In genomic region chr2:215876139-215876936, GRCh38 we compare ENCODE assay signal across 27 cellular contexts.
"Had no signal": no experiment of that assay in that cellular context is flagged by ENCODE, and none has a peak within 500 bp of the region (broad histone marks: within the 10 kb centered on the region; RNA-seq: fewer than 3 reads in every experiment).

No MANE protein-coding gene starts in this region.

- H3K4me2 ChIP-seq: neural progenitor cell had no signal

- ATAC-seq: esophagus mucosa; gastrocnemius medialis; heart left ventricle; left colon; left ventricle myocardium superior; lower lobe of right lung; mucosa of descending colon; natural killer cell treated with Interleukin-12 subunit alpha and Interleukin-12 subunit beta and Interleukin-15 and Interleukin-18, amount 100 ng/mL, for 72 hours; sciatic nerve; stimulated activated effector memory CD8-positive, alpha-beta T cell treated with anti-CD3 and anti-CD28 coated beads, Interleukin-12 subunit alpha, Interleukin-12 subunit beta, amount 100 ng/mL, for 72 hours; upper lobe of right lung had no signal

- H3K27ac ChIP-seq: dorsolateral prefrontal cortex, epithelial cell of prostate, gastrocnemius medialis, heart left ventricle, lower lobe of right lung, neural progenitor cell, parathyroid adenoma, testis, tibial artery, upper lobe of right lung, uterus had no signal

- H3K4me1 ChIP-seq: heart left ventricle, neural progenitor cell, parathyroid adenoma, testis, upper lobe of right lung, uterus had no signal

- H3K4me3 ChIP-seq: dorsolateral prefrontal cortex, gastrocnemius medialis, heart left ventricle, lower lobe of right lung, mucosa of descending colon, neural progenitor cell, testis, tibial artery, upper lobe of right lung, uterus had no signal

- H3K9me3 ChIP-seq: gastrocnemius medialis, lower lobe of right lung, mucosa of descending colon, testis, upper lobe of right lung, uterus had no signal

- DNase-seq: cerebellar nuclear complex; dorsolateral prefrontal cortex; effector CD4-positive, alpha-beta T cell; foreskin fibroblast; gastrocnemius medialis; heart left ventricle; hippocampal formation; left colon; left ventricle myocardium superior; lower lobe of right lung; mucosa of descending colon; naive B cell; stimulated activated CD4-positive, alpha-beta T cell treated with anti-CD3 and anti-CD28 coated beads, Interleukin-2, amount 100 ng/mL, for 24 hours; stimulated activated CD4-positive, alpha-beta T cell treated with anti-CD3 and anti-CD28 coated beads, Interleukin-4, amount 100 ng/mL, for 24 hours; stimulated activated naive CD4-positive, alpha-beta T cell treated with Interleukin-2 at 50 U/mL for 16 hours; substantia nigra; testis; tibial artery; upper lobe of right lung; uterus had no signal

- H3K27me3 ChIP-seq: dorsolateral prefrontal cortex, gastrocnemius medialis, heart left ventricle, neural progenitor cell, testis, tibial artery, upper lobe of right lung, uterus had no signal

- H3K79me2 ChIP-seq: parathyroid adenoma had no signal

- H3K9ac ChIP-seq: neural progenitor cell, parathyroid adenoma had no signal

- H3K36me3 ChIP-seq: gastrocnemius medialis, heart left ventricle, lower lobe of right lung, neural progenitor cell, tibial artery, upper lobe of right lung, uterus had no signal

- H2AFZ ChIP-seq: neural progenitor cell, parathyroid adenoma had no signal
